In the genomic region with DNA sequence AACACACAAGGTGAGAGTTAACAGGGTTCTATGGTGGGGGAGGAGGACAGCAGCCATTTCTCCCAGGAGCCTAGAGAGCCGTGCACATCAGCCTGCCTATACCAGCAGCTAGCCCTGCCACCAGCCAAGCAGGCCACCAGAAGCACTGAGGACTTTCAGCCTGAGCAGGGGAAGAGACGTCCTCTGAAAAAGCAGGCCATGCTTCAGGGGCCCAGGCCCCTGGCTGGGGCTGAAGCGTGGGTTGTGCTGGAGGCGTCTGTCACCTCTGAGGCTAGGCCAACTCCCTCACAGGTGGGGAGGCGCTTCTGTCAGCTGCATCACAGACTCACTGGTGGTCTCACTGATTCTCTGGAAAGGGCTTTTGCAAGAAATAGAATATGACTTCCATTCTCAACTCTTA, we compare ENCODE assay signal across 36 cellular contexts. TPM values are rescaled to one million over a fixed set of nuclear protein-coding genes. Genes with fewer than 3 reads are reported as not detected.
DNase-seq lines count a peak whose midpoint lies in the region; ATAC-seq and TF ChIP-seq lines count a peak whose summit lies in the region.
"Had no signal": no experiment of that assay in that cellular context is flagged by ENCODE, and none has a peak within 500 bp of the region (broad histone marks: within the 10 kb centered on the region; RNA-seq: fewer than 3 reads in every experiment).

No MANE protein-coding gene starts in this region.

- H4K8ac ChIP-seq in mesendoderm (ENCODE audit: low read depth, low read length) (no peak overlapping the region), neuronal stem cell (ENCODE audit: low read depth, low read length) (no peak overlapping the region)

- H3K23ac ChIP-seq in mesendoderm (ENCODE audit: low read length) (no peak overlapping the region), neuronal stem cell (ENCODE audit: low read depth, low read length, poor library complexity) (no peak overlapping the region)

- H4K5ac ChIP-seq in mesendoderm (ENCODE audit: low read length), result no peak overlapping the region

- H3K79me2 ChIP-seq in mesendoderm (ENCODE audit: control insufficient read depth, insufficient read depth, low read length), result no peaks in the 10 kb centered on the region

- H3K18ac ChIP-seq in mesendoderm (ENCODE audit: low read length) (no peak overlapping the region), neuronal stem cell (ENCODE audit: low read length) (peak overlapping the region; percentile 74)

- H3K9me3 ChIP-seq in HEK293 (ENCODE audit: control insufficient read depth, insufficient read depth, low read depth, low read length) (no peaks in the 10 kb centered on the region), endodermal cell (ENCODE audit: control insufficient read depth, low read length) (no peaks in the 10 kb centered on the region), neuronal stem cell (replicated peaks in 1 of 2; ENCODE audit: control insufficient read depth in 2 of 2, insufficient read depth in 1 of 2, low read depth in 1 of 2, low read length in 2 of 2) (no peaks in the 10 kb centered on the region)
- H3K9me3 ChIP-seq: A549; BE2C; BLaER1; BLaER1 treated with 17β-estradiol and CSF1 and Interleukin-3, amounts not matched to agents 10 nM and 100 nM; Caco-2 had no signal

- no peak overlapping the region for H2AK5ac ChIP-seq in mesendoderm (ENCODE audit: low read length)
- H2AK5ac ChIP-seq in neuronal stem cell (ENCODE audit: low read depth, low read length), result no peak overlapping the region

- H3K9me3 Mint-ChIP-seq in endodermal cell, result no peaks in the 10 kb centered on the region
- H3K9me3 Mint-ChIP-seq: CD4-positive, alpha-beta memory T cell; CD4-positive, alpha-beta T cell; CD4-positive, CD25-positive, alpha-beta regulatory T cell; CD8-positive, alpha-beta memory T cell; CD8-positive, alpha-beta T cell had no signal

- peaks cover 2% of the 10 kb centered on the region for H3K27me3 Mint-ChIP-seq in endodermal cell (ENCODE audit: insufficient read depth)

- H3K9ac ChIP-seq in endodermal cell (ENCODE audit: extremely low read depth, low read length, poor library complexity, severe bottlenecking) (no peak overlapping the region), mesendoderm (ENCODE audit: low read length) (no peak overlapping the region), neuronal stem cell (ENCODE audit: low read depth, low read length, poor library complexity) (no peak overlapping the region)
- H3K9ac ChIP-seq: BLaER1; BLaER1 treated with 17β-estradiol and CSF1 and Interleukin-3, amounts not matched to agents 10 nM and 100 nM had no signal

- H3K36me3 ChIP-seq in HEK293 (ENCODE audit: control insufficient read depth in 2 of 2, insufficient read depth in 1 of 2, low read length in 2 of 2), result no peaks in the 10 kb centered on the region
- H3K36me3 ChIP-seq in endodermal cell (ENCODE audit: control insufficient read depth, insufficient read depth, low read length), result no peaks in the 10 kb centered on the region
- H3K36me3 ChIP-seq in mesendoderm (ENCODE audit: control insufficient read depth, insufficient read depth, low read length), result no peaks in the 10 kb centered on the region
- H3K36me3 ChIP-seq in neuronal stem cell (replicated peaks in 1 of 2; ENCODE audit: control insufficient read depth in 2 of 2, insufficient read depth in 2 of 2, low read length in 2 of 2), result no peaks in the 10 kb centered on the region
- H3K36me3 ChIP-seq: BE2C; BLaER1; BLaER1 treated with 17β-estradiol and CSF1 and Interleukin-3, amounts not matched to agents 10 nM and 100 nM had no signal

- H3K14ac ChIP-seq in neuronal stem cell (ENCODE audit: low read length), result no peak overlapping the region

- ATAC-seq in GM19035 (IDR thresholded peaks at IDR 0.05; ENCODE audit: unreplicated experiment) (no peak), HG03025 (IDR thresholded peaks at IDR 0.05; ENCODE audit: low FRiP score, unreplicated experiment) (no peak)
- ATAC-seq: A549; CD8-positive, alpha-beta T cell had no signal

- no peak overlapping the region for H3K4me3 ChIP-seq in HEK293 (ENCODE audit: low read depth, low read length)
- no peak overlapping the region for H3K4me3 ChIP-seq in endodermal cell (ENCODE audit: low read length)
- H3K4me3 ChIP-seq in mesendoderm (ENCODE audit: low read length), result no peak overlapping the region
- no peak overlapping the region for H3K4me3 ChIP-seq in neuronal stem cell (ENCODE audit: low read length in 2 of 2)
- H3K4me3 ChIP-seq: A549; BLaER1; BLaER1 treated with 17β-estradiol and CSF1 and Interleukin-3, amounts not matched to agents 10 nM and 100 nM had no signal

- H3K56ac ChIP-seq in mesendoderm (ENCODE audit: low read length), result no peak overlapping the region

- no peaks in the 10 kb centered on the region for H3K79me1 ChIP-seq in mesendoderm (ENCODE audit: low read length)
- H3K79me1 ChIP-seq in neuronal stem cell (ENCODE audit: low read depth, low read length), result no peaks in the 10 kb centered on the region

- no peak overlapping the region for H3K4me3 Mint-ChIP-seq in endodermal cell
- H3K4me3 Mint-ChIP-seq: B cell; CD4-positive, alpha-beta memory T cell; CD4-positive, alpha-beta T cell; CD4-positive, CD25-positive, alpha-beta regulatory T cell; CD8-positive, alpha-beta memory T cell; CD8-positive, alpha-beta T cell had no signal

- H3K4me2 ChIP-seq in mesendoderm (ENCODE audit: low read length), result no peak overlapping the region
- H3K4me2 ChIP-seq in neuronal stem cell (ENCODE audit: insufficient read depth, low read length, poor library complexity, severe bottlenecking), result no peak overlapping the region
- H3K4me2 ChIP-seq: A549; BLaER1; BLaER1 treated with 17β-estradiol and CSF1 and Interleukin-3, amounts not matched to agents 10 nM and 100 nM had no signal

- no peak overlapping the region for H2BK12ac ChIP-seq in neuronal stem cell (ENCODE audit: low read length)

- H3K36me3 Mint-ChIP-seq in endodermal cell (ENCODE audit: low read depth), result no peaks in the 10 kb centered on the region
- H3K36me3 Mint-ChIP-seq: CD14-positive monocyte; CD4-positive, alpha-beta memory T cell; CD4-positive, CD25-positive, alpha-beta regulatory T cell; CD8-positive, alpha-beta memory T cell; CD8-positive, alpha-beta T cell had no signal

- H2BK15ac ChIP-seq in mesendoderm (replicated peaks; ENCODE audit: low read depth) (no peak overlapping the region), neuronal stem cell (ENCODE audit: low read length) (no peak overlapping the region)

- H3K4ac ChIP-seq in mesendoderm (ENCODE audit: low read depth, low read length) (no peak overlapping the region), neuronal stem cell (ENCODE audit: low read length) (no peak overlapping the region)

- no peaks in the 10 kb centered on the region for H3K27me3 ChIP-seq in endodermal cell (ENCODE audit: control insufficient read depth, insufficient read depth, low read length, poor library complexity, severe bottlenecking)
- no peaks in the 10 kb centered on the region for H3K27me3 ChIP-seq in mesendoderm (ENCODE audit: insufficient read depth, low read length, poor library complexity)
- H3K27me3 ChIP-seq in neuronal stem cell (ENCODE audit: control insufficient read depth in 3 of 3, insufficient read depth in 3 of 3, low read depth in 1 of 3, low read length in 3 of 3), result peaks cover 0 to 5% (median 0%) of the 10 kb centered on the region in 3 experiments
- H3K27me3 ChIP-seq: BE2C; BLaER1; BLaER1 treated with 17β-estradiol and CSF1 and Interleukin-3, amounts not matched to agents 10 nM and 100 nM had no signal

- DNase-seq in endodermal cell (peak; percentile 56), mesendoderm (peak; percentile 6), neuronal stem cell (ENCODE audit: low spot score) (no peak), NOMO-1 treated with DMSO at 0.1 percent for 48 hours (lab: John Stamatoyannopoulos, UW; ENCODE audit: unreplicated experiment) (no peak)
- DNase-seq in activated naive CD4-positive, alpha-beta T cell treated with anti-CD3 and anti-CD28 coated beads, Interleukin-2, amount 50 U/mL, for 16 hours, result no peak
- DNase-seq: 8988T; ACHN; AML-193; BE2C; C1 segment of cervical spinal cord; Caco-2; Calu3; CD4-positive, alpha-beta memory T cell; CD4-positive, alpha-beta T cell; CD4-positive, CD25-positive, alpha-beta regulatory T cell; CD8-positive, alpha-beta memory T cell; CD8-positive, alpha-beta T cell; COR-L47; DMS 273 treated with DMSO at 0.1 percent for 48 hours; DMS153; DMS53; DMS79; DMS79 treated with DMSO at 0.1 percent for 48 hours; DND-41; EL had no signal

- no peak overlapping the region for H2AFZ ChIP-seq in neuronal stem cell (ENCODE audit: low read length)

- H3K4me1 ChIP-seq in HEK293 (ENCODE audit: control insufficient read depth, insufficient read depth, low read length) (no peaks in the 10 kb centered on the region; the same call in 1 of the 2 replicates), endodermal cell (ENCODE audit: control insufficient read depth, insufficient read depth, low read length) (peaks cover 3% of the 10 kb centered on the region), mesendoderm (ENCODE audit: control insufficient read depth, low read depth, low read length) (no peaks in the 10 kb centered on the region), neuronal stem cell (ENCODE audit: control insufficient read depth in 2 of 2, insufficient read depth in 1 of 2, low read depth in 1 of 2, low read length in 2 of 2) (no peaks in the 10 kb centered on the region)
- H3K4me1 ChIP-seq: A549, BE2C, Caco-2 had no signal

- H2BK120ac ChIP-seq in mesendoderm (ENCODE audit: low read depth, low read length) (no peak overlapping the region), neuronal stem cell (ENCODE audit: low read depth, low read length) (no peak overlapping the region)

- TF ChIP-seq CTCF in HEK293 (tag by site-specific recombination; IDR thresholded peaks at IDR 0.05), result no peak
- TF ChIP-seq CTCF in endodermal cell (conservative IDR thresholded peaks at IDR 0.05), result no peak

- H2BK5ac ChIP-seq in mesendoderm (ENCODE audit: low read length), result no peak overlapping the region
- no peak overlapping the region for H2BK5ac ChIP-seq in neuronal stem cell (ENCODE audit: low read length)

- CTCF ChIA-PET in HEK293 (lab: Yijun Ruan, JAX), result no interaction called here

- 81 to 84% methylated on average over 4 to 5 of the region's 5 CpGs for WGBS in endodermal cell (ENCODE audit: insufficient coverage in 1 of 2, insufficient read length in 1 of 2), 2 experiments
- no CpG with 5 or more reads among the region's 5 CpGs for WGBS in mesendoderm (ENCODE audit: extremely low coverage, insufficient coverage, low lambda C conversion rate)
- no CpG with 5 or more reads among the region's 5 CpGs for WGBS in neuronal stem cell (ENCODE audit: extremely low coverage in 2 of 2, insufficient read length in 2 of 2, insufficient replicate concordance in 1 of 2), 2 donors

- peaks cover 11% of the 10 kb centered on the region for H3K4me1 Mint-ChIP-seq in endodermal cell
- H3K4me1 Mint-ChIP-seq: B cell; CD14-positive monocyte; CD4-positive, alpha-beta memory T cell; CD4-positive, CD25-positive, alpha-beta regulatory T cell; CD8-positive, alpha-beta memory T cell had no signal

- H4K91ac ChIP-seq in neuronal stem cell (ENCODE audit: low read depth, low read length, poor library complexity), result no peak overlapping the region

- POLR2A ChIA-PET in HEK293 (lab: Yijun Ruan, JAX), result no interaction called here

- H3K27ac ChIP-seq in HEK293 (ENCODE audit: extremely low read depth, low read depth, low read length), result no peak overlapping the region
- H3K27ac ChIP-seq in endodermal cell (ENCODE audit: low read depth, low read length), result no peak overlapping the region
- H3K27ac ChIP-seq in mesendoderm (ENCODE audit: low read depth, low read length), result no peak overlapping the region
- no peak overlapping the region for H3K27ac ChIP-seq in neuronal stem cell (replicated peaks; ENCODE audit: low read length)
- H3K27ac ChIP-seq: 22Rv1; A549; BLaER1; BLaER1 treated with 17β-estradiol and CSF1 and Interleukin-3, amounts not matched to agents 10 nM and 100 nM; C4-2B had no signal

- no peak overlapping the region for H3K27ac Mint-ChIP-seq in endodermal cell
- H3K27ac Mint-ChIP-seq: B cell; CD14-positive monocyte; CD4-positive, alpha-beta memory T cell; CD4-positive, alpha-beta T cell; CD4-positive, CD25-positive, alpha-beta regulatory T cell; CD8-positive, alpha-beta memory T cell; CD8-positive, alpha-beta T cell had no signal

RNA-seq across cellular contexts. Expression of a gene that starts 16.3 kb away (rescaled TPM):
- total RNA-seq in endodermal cell, result 1 to 10 TPM; 4.4 to 5.5 TPM
- polyA plus RNA-seq in endodermal cell (2013, experiment 1 of 2), result 1.2 TPM
- 0.99 TPM for polyA plus RNA-seq in endodermal cell (2013, experiment 2 of 2)
- 1.9 TPM for polyA plus RNA-seq in mesendoderm (2013, experiment 1 of 2)
- 1.9 TPM for polyA plus RNA-seq in mesendoderm (2013, experiment 2 of 2)
- 0.93 TPM for polyA plus RNA-seq in neuronal stem cell (2013, experiment 1 of 2)
- polyA plus RNA-seq in neuronal stem cell (2013, experiment 2 of 2), result 0.94 TPM
- total RNA-seq: Calu3; CD4-positive, alpha-beta memory T cell; CD4-positive, alpha-beta T cell had no signal
- polyA plus RNA-seq: BJ; CD14-positive monocyte; CD4-positive, alpha-beta memory T cell; CD4-positive, CD25-positive, alpha-beta regulatory T cell; CD8-positive, alpha-beta memory T cell had no signal

Comparison
In these comparisons a context has a peak if more than half of its experiments do, and no peak if none do; other contexts are left out.
1. DNase-seq: peak in endodermal cell (single experiment) and mesendoderm (single experiment); none in neuronal stem cell (single experiment), activated naive CD4-positive, alpha-beta T cell treated with anti-CD3 and anti-CD28 coated beads, Interleukin-2, amount 50 U/mL, for 16 hours (single experiment) and NOMO-1 treated with DMSO at 0.1 percent for 48 hours (single experiment).